Comparison of ENCODE assay signal across 1 cellular context in the genomic region with DNA sequence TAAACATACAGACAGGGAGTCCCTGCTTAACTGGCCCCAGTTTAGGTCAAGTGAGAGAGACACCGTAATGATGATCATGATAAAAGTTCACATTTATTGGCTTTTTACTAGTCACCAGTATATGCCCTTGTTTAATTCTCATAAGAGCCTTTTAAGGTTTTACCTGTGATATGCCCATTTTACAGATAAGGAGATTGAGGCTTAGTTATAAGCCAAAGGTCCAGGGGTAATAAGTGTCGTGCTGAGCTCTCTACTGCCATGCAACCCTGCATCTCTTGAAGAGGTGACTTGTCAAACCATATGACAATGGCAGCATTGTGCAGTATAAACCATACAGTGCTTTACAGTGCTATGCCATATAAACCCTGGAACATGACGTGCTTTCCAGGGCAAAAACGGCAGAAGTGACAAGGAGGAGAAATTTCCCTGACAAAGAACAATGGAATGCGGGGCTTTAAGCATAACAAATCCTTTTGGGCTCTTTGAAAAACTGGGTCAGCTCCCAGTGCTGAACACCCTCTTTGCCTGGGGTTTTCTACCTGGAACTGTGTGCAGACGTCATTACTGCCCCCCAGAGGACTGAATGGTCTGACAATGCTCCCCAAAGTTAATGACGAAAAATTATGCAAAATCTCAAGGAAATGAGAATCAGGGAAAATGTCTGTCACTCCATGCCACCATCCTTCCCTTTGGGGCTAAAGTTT.
TF ChIP-seq lines count a peak whose summit lies in the region.

No MANE protein-coding gene starts in this region.

TF ChIP-seq in H1, 55 proteins besides CTCF, POLR2A, EP300 and RAD21:
- TF ChIP-seq, protein P1, sequence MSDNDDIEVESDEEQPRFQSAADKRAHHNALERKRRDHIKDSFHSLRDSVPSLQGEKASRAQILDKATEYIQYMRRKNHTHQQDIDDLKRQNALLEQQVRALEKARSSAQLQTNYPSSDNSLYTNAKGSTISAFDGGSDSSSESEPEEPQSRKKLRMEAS (IDR thresholded peaks at IDR 0.05): no peak
- TF ChIP-seq NRF1 (IDR thresholded peaks at IDR 0.05; ENCODE audit: low read depth, low read length) (no peak), POU5F1 (IDR thresholded peaks at IDR 0.05; ENCODE audit: low read depth, low read length) (no peak), SIN3A (conservative IDR thresholded peaks at IDR 0.05 in 1 of 2, IDR thresholded peaks at IDR 0.05 in 1 of 2; ENCODE audit: low read depth in 1 of 2, low read length in 2 of 2) (peak in 1 of 2 experiments; percentile 74; a peak in 1 of 4 replicates), GTF2F1 (IDR thresholded peaks at IDR 0.05; ENCODE audit: borderline replicate concordance, low read depth, low read length) (no peak), GABPA (IDR thresholded peaks at IDR 0.05; ENCODE audit: borderline replicate concordance, insufficient read depth, low read length) (no peak), PHF8 (conservative IDR thresholded peaks at IDR 0.05; ENCODE audit: low read depth, low read length) (no peak), HDAC2 (IDR thresholded peaks at IDR 0.05; ENCODE audit: borderline replicate concordance in 1 of 2, low read depth in 2 of 2, low read length in 2 of 2) (peak in 1 of 2 experiments; percentile 100; a peak in 2 of 4 replicates), HDAC6 (IDR thresholded peaks at IDR 0.05; ENCODE audit: low read depth, low read length) (no peak), TCF12 (IDR thresholded peaks at IDR 0.05; ENCODE audit: low read depth, low read length) (0 out of 2 replicates have a peak, but pooled peaks have one; percentile 18), BRCA1 (IDR thresholded peaks at IDR 0.05; ENCODE audit: low read depth, low read length) (no peak), KDM5A (IDR thresholded peaks at IDR 0.05; ENCODE audit: low read length) (no peak), SP2 (IDR thresholded peaks at IDR 0.05; ENCODE audit: low read length) (no peak), SIRT6 (IDR thresholded peaks at IDR 0.05; ENCODE audit: low read length) (no peak), RBBP5 (IDR thresholded peaks at IDR 0.05; ENCODE audit: borderline replicate concordance, low read depth, low read length) (no peak), KDM1A (IDR thresholded peaks at IDR 0.05; ENCODE audit: borderline replicate concordance, low read length) (peak; percentile 100), CTBP2 (IDR thresholded peaks at IDR 0.05; ENCODE audit: borderline replicate concordance, insufficient read depth, insufficient read length, low read length) (no peak), TEAD4 (IDR thresholded peaks at IDR 0.05; ENCODE audit: low read depth, low read length) (peak; percentile 65; the same call in 1 of the 2 replicates), BCL11A (IDR thresholded peaks at IDR 0.05; ENCODE audit: low read depth in 2 of 2, low read length in 2 of 2) (no peak), FOSL1 (IDR thresholded peaks at IDR 0.05; ENCODE audit: insufficient read depth, low read depth, low read length) (no peak), CHD7 (IDR thresholded peaks at IDR 0.05; ENCODE audit: insufficient replicate concordance, low read length) (no peak), ZNF274 (IDR thresholded peaks at IDR 0.05; ENCODE audit: borderline replicate concordance, extremely low read depth, low read length) (no peak), JUN (IDR thresholded peaks at IDR 0.05; ENCODE audit: low read depth, low read length) (peak; percentile 67; the same call in 1 of the 2 replicates), ASH2L (IDR thresholded peaks at IDR 0.05; ENCODE audit: low read length) (peak; percentile 50), SIX5 (IDR thresholded peaks at IDR 0.05; ENCODE audit: low read depth, low read length) (no peak), TAF1 (IDR thresholded peaks at IDR 0.05; ENCODE audit: low read depth, low read length) (no peak), KDM4A (IDR thresholded peaks at IDR 0.05; ENCODE audit: low read depth, low read length, severe bottlenecking) (no peak), SAP30 (IDR thresholded peaks at IDR 0.05; ENCODE audit: insufficient read depth, insufficient replicate concordance, low read length) (no peak), SP1 (IDR thresholded peaks at IDR 0.05; ENCODE audit: low read depth, low read length) (peak; percentile 64; the same call in 1 of the 2 replicates), JUND (IDR thresholded peaks at IDR 0.05; ENCODE audit: low read length) (peak; percentile 69; the same call in 1 of the 2 replicates), CBX5 (IDR thresholded peaks at IDR 0.05; ENCODE audit: low read depth, low read length) (no peak), CBX8 (IDR thresholded peaks at IDR 0.05; ENCODE audit: borderline replicate concordance, low read depth, low read length) (no peak), RNF2 (IDR thresholded peaks at IDR 0.05; ENCODE audit: borderline replicate concordance, low read depth, low read length, missing control alignments, poor library complexity, severe bottlenecking) (no peak), CEBPB (IDR thresholded peaks at IDR 0.05; ENCODE audit: low read depth, low read length) (no peak), TAF7 (optimal IDR thresholded peaks at IDR 0.05; ENCODE audit: borderline replicate concordance, low read depth, low read length) (no peak), E2F6 (IDR thresholded peaks at IDR 0.05) (no peak), USF2 (IDR thresholded peaks at IDR 0.05; ENCODE audit: low read length) (no peak), ATF2 (IDR thresholded peaks at IDR 0.05; ENCODE audit: low read length) (peak; percentile 49; the same call in 1 of the 2 replicates), SP4 (IDR thresholded peaks at IDR 0.05; ENCODE audit: low read length) (no peak; the same call in 1 of the 2 replicates), YY1 (IDR thresholded peaks at IDR 0.05; ENCODE audit: low read depth, low read length) (peak; percentile 36; the same call in 1 of the 2 replicates), CREB1 (IDR thresholded peaks at IDR 0.05) (peak; percentile 83), BACH1 (IDR thresholded peaks at IDR 0.05; ENCODE audit: low read length) (no peak), MAFK (IDR thresholded peaks at IDR 0.05; ENCODE audit: low read depth, low read length) (no peak)
TF ChIP-seq in H1: peak in this region for 12.
